ENCODE assay signal across 15 cellular contexts in genomic region chr17:10161392-10161791, GRCh38. TPM values are rescaled to one million over a fixed set of nuclear protein-coding genes. Genes with fewer than 3 reads are reported as not detected.
DNase-seq lines count a peak whose midpoint lies in the region; TF ChIP-seq lines count a peak whose summit lies in the region.
"Had no signal": no experiment of that assay in that cellular context is flagged by ENCODE, and none has a peak within 500 bp of the region (broad histone marks: within the 10 kb centered on the region; RNA-seq: fewer than 3 reads in every experiment).

No MANE protein-coding gene starts in this region.

- TF ChIP-seq POLR2A in transverse colon (IDR thresholded peaks at IDR 0.05) (no peak), tibial nerve (IDR thresholded peaks at IDR 0.05) (no peak)

- H3K18ac ChIP-seq in mesendoderm (ENCODE audit: low read length) = no peak overlapping the region

- H3K27ac ChIP-seq in BLaER1 (no peak overlapping the region), Karpas-422 (ENCODE audit: low read length) (no peak overlapping the region), neural progenitor cell (no peak overlapping the region), mesendoderm (ENCODE audit: low read depth, low read length) (no peak overlapping the region), transverse colon (no peak overlapping the region), tibial nerve (peak overlapping the region in 1 of 4 donors; percentile 18)
- H3K27ac ChIP-seq: SK-N-MC had no signal

- H3K27me3 Mint-ChIP-seq in neural progenitor cell (ENCODE audit: insufficient read depth, low read depth) = peaks cover 2% of the 10 kb centered on the region
- H3K27me3 Mint-ChIP-seq: CD4-positive, alpha-beta T cell had no signal

- no peak overlapping the region for H3K23ac ChIP-seq in mesendoderm (ENCODE audit: low read length)

- no peak overlapping the region; the same call in 1 of the 2 replicates for H2AFZ ChIP-seq in Karpas-422 (ENCODE audit: low read length)
- no peak overlapping the region for H2AFZ ChIP-seq in neural progenitor cell (replicated peaks)

- H2AK5ac ChIP-seq in mesendoderm (ENCODE audit: low read length) = no peak overlapping the region

- no peak overlapping the region for H2BK15ac ChIP-seq in mesendoderm (replicated peaks; ENCODE audit: low read depth)

- H4K8ac ChIP-seq in mesendoderm (ENCODE audit: low read depth, low read length) = no peak overlapping the region

- H3K4me2 ChIP-seq in BLaER1 = peak overlapping the region; percentile 55; the same call in 1 of the 2 replicates
- H3K4me2 ChIP-seq in Karpas-422 (ENCODE audit: low read depth, low read length, poor library complexity, severe bottlenecking) = no peak overlapping the region
- no peak overlapping the region for H3K4me2 ChIP-seq in neural progenitor cell
- no peak overlapping the region for H3K4me2 ChIP-seq in mesendoderm (ENCODE audit: low read length)

- H3K79me2 ChIP-seq in Karpas-422 (ENCODE audit: low read length) = no peaks in the 10 kb centered on the region
- H3K79me2 ChIP-seq in neural progenitor cell (ENCODE audit: low read depth) = no peaks in the 10 kb centered on the region
- H3K79me2 ChIP-seq in mesendoderm (ENCODE audit: control insufficient read depth, insufficient read depth, low read length) = no peaks in the 10 kb centered on the region

- H3K79me1 ChIP-seq in mesendoderm (ENCODE audit: low read length) = no peaks in the 10 kb centered on the region

- H3K9me3 ChIP-seq in BLaER1 (no peaks in the 10 kb centered on the region), Karpas-422 (ENCODE audit: low read length) (no peaks in the 10 kb centered on the region), neural progenitor cell (ENCODE audit: low read depth) (no peaks in the 10 kb centered on the region), transverse colon (no peaks in the 10 kb centered on the region), tibial nerve (no peaks in the 10 kb centered on the region)

- H3K9me2 ChIP-seq in Karpas-422 (replicated peaks; ENCODE audit: insufficient read depth, low read length) = no peaks in the 10 kb centered on the region

- H2BK5ac ChIP-seq in mesendoderm (ENCODE audit: low read length) = no peak overlapping the region

- H3K27ac Mint-ChIP-seq in neural progenitor cell = peak overlapping the region; percentile 17
- H3K27ac Mint-ChIP-seq: CD4-positive, alpha-beta T cell had no signal

- DNase-seq in Karpas-422 = peak; percentile 37
- DNase-seq in fibroblast of pulmonary artery (ENCODE audit: low read depth) = peak; percentile 53
- DNase-seq in neural progenitor cell (ENCODE audit: low spot score) = no peak
- DNase-seq in mesendoderm = no peak
- no peak for DNase-seq in transverse colon
- no peak for DNase-seq in tibial nerve (ENCODE audit: low spot score in 2 of 2)
- DNase-seq: CD4-positive, alpha-beta T cell; MM.1S; NCI-H2029; NCI-H446; NCI-H524 treated with DMSO at 0.1 percent for 48 hours; NCI-H774; SIG-M5 had no signal

- intact Hi-C loops in transverse colon (cut with DNase I; ENCODE audit: low total_unique reads) = no loop called here

- H2BK120ac ChIP-seq in mesendoderm (ENCODE audit: low read depth, low read length) = no peak overlapping the region

- H3K36me3 Mint-ChIP-seq in neural progenitor cell = no peaks in the 10 kb centered on the region

- no peak overlapping the region for H3K9ac ChIP-seq in BLaER1
- H3K9ac ChIP-seq in Karpas-422 (ENCODE audit: low read length) = no peak overlapping the region
- no peak overlapping the region for H3K9ac ChIP-seq in neural progenitor cell
- H3K9ac ChIP-seq in mesendoderm (ENCODE audit: low read length) = no peak overlapping the region

- in situ Hi-C loops in transverse colon (cut with MboI; ENCODE audit: low pct_ligation_motif_present in 1 of 4, low pct_unique_long_range_greater_than_20kb in 1 of 4, low sequenced_read_pairs in 3 of 4) = no loop called here

- H4K20me1 ChIP-seq in BLaER1 (no peaks in the 10 kb centered on the region), Karpas-422 (ENCODE audit: insufficient read depth, low read depth, low read length) (no peaks in the 10 kb centered on the region), neural progenitor cell (ENCODE audit: low read depth) (no peaks in the 10 kb centered on the region)

- H3F3A ChIP-seq in neural progenitor cell (ENCODE audit: low read depth) = no peaks in the 10 kb centered on the region

- H3K36me3 ChIP-seq in BLaER1 = no peaks in the 10 kb centered on the region
- no peaks in the 10 kb centered on the region for H3K36me3 ChIP-seq in Karpas-422 (ENCODE audit: insufficient read depth, low read length)
- H3K36me3 ChIP-seq in neural progenitor cell = no peaks in the 10 kb centered on the region
- no peaks in the 10 kb centered on the region for H3K36me3 ChIP-seq in mesendoderm (ENCODE audit: control insufficient read depth, insufficient read depth, low read length)
- H3K36me3 ChIP-seq in transverse colon = no peaks in the 10 kb centered on the region
- H3K36me3 ChIP-seq in tibial nerve = no peaks in the 10 kb centered on the region

- no peak overlapping the region for H3K4me3 Mint-ChIP-seq in neural progenitor cell
- H3K4me3 Mint-ChIP-seq: CD4-positive, alpha-beta T cell had no signal

- TF ChIP-seq CTCF in fibroblast of pulmonary artery (IDR thresholded peaks at IDR 0.05; ENCODE audit: low read length, missing control alignments) (no peak), neural progenitor cell (IDR thresholded peaks at IDR 0.05) (no peak), transverse colon (IDR thresholded peaks at IDR 0.05) (no peak), tibial nerve (IDR thresholded peaks at IDR 0.05) (no peak)

- TF ChIP-seq EP300 in transverse colon (IDR thresholded peaks at IDR 0.05; ENCODE audit: low read depth) = no peak
- TF ChIP-seq EP300 in tibial nerve (IDR thresholded peaks at IDR 0.05) = no peak

- H3K4me1 ChIP-seq in BLaER1 = peaks cover 88% of the 10 kb centered on the region
- peaks cover 28% of the 10 kb centered on the region for H3K4me1 ChIP-seq in Karpas-422 (ENCODE audit: low read length)
- no peaks in the 10 kb centered on the region for H3K4me1 ChIP-seq in neural progenitor cell
- peaks cover 12% of the 10 kb centered on the region for H3K4me1 ChIP-seq in mesendoderm (ENCODE audit: control insufficient read depth, low read depth, low read length)
- H3K4me1 ChIP-seq in transverse colon = peaks cover 0 to 11% (median 0%) of the 10 kb centered on the region in 4 donors
- H3K4me1 ChIP-seq in tibial nerve = peaks cover 0 to 19% (median 2%) of the 10 kb centered on the region in 4 donors

- H3K4ac ChIP-seq in mesendoderm (ENCODE audit: low read depth, low read length) = no peak overlapping the region

- no CpG with 5 or more reads among the region's 6 CpGs for WGBS in mesendoderm (ENCODE audit: extremely low coverage, insufficient coverage, low lambda C conversion rate)
- WGBS in transverse colon (ENCODE audit: low coverage in 1 of 2), 2 donors = 70 to 82% methylated on average over 4 to 6 of the region's 6 CpGs
- WGBS in tibial nerve, 2 donors = 62 to 63% methylated on average over 6 of the region's 6 CpGs

- no peaks in the 10 kb centered on the region for H3K9me3 Mint-ChIP-seq in neural progenitor cell
- H3K9me3 Mint-ChIP-seq: CD4-positive, alpha-beta T cell had no signal

- H3K4me3 ChIP-seq in BLaER1 = no peak overlapping the region
- no peak overlapping the region for H3K4me3 ChIP-seq in Karpas-422 (ENCODE audit: low read length)
- no peak overlapping the region for H3K4me3 ChIP-seq in fibroblast of pulmonary artery (replicated peaks; ENCODE audit: low read depth, low read length)
- no peak overlapping the region for H3K4me3 ChIP-seq in neural progenitor cell
- no peak overlapping the region for H3K4me3 ChIP-seq in mesendoderm (ENCODE audit: low read length)
- no peak overlapping the region for H3K4me3 ChIP-seq in transverse colon
- no peak overlapping the region for H3K4me3 ChIP-seq in tibial nerve
- H3K4me3 ChIP-seq: SK-N-MC had no signal

- H4K5ac ChIP-seq in mesendoderm (ENCODE audit: low read length) = no peak overlapping the region

- peaks cover 23% of the 10 kb centered on the region for H3K4me1 Mint-ChIP-seq in neural progenitor cell

- H3K56ac ChIP-seq in mesendoderm (ENCODE audit: low read length) = no peak overlapping the region

- H3K27me3 ChIP-seq in BLaER1 (no peaks in the 10 kb centered on the region), Karpas-422 (ENCODE audit: low read length) (no peaks in the 10 kb centered on the region), neural progenitor cell (no peaks in the 10 kb centered on the region), mesendoderm (ENCODE audit: insufficient read depth, low read length, poor library complexity) (no peaks in the 10 kb centered on the region), transverse colon (no peaks in the 10 kb centered on the region), tibial nerve (no peaks in the 10 kb centered on the region)

RNA-seq across cellular contexts. Expression of gene GAS7, which starts 37.0 kb away (rescaled TPM):
- 79.9 and 80.1 TPM in 2 replicates for total RNA-seq in Karpas-422 (2014; rRNA removed; shearing (Covaris generic); ENCODE audit: low replicate concordance)
- 2.9 and 3.9 TPM in 2 replicates for total RNA-seq in neural progenitor cell (ENCODE audit: low replicate concordance)
- polyA plus RNA-seq in mesendoderm (2013, experiment 1 of 2) = 14.3 TPM
- polyA plus RNA-seq in mesendoderm (2013, experiment 2 of 2) = 14.0 TPM
- 10 to 100 TPM in 3 of 4 donors, 1 to 10 TPM in 1; 9.2 to 59.1 (median 15.2) TPM for total RNA-seq in transverse colon
- 100 to 1,000 TPM; 242 to 309 (median 264) TPM for total RNA-seq in tibial nerve

Comparison
In these comparisons a context has a peak if more than half of its experiments do, and no peak if none do; other contexts are left out.
1. DNase-seq: peak in Karpas-422 (single experiment) and fibroblast of pulmonary artery (single experiment); none in neural progenitor cell (single experiment), mesendoderm (single experiment), transverse colon (single experiment) and tibial nerve (0 of 2).